ENCODE assay signal across 17 cellular contexts in the genomic region with DNA sequence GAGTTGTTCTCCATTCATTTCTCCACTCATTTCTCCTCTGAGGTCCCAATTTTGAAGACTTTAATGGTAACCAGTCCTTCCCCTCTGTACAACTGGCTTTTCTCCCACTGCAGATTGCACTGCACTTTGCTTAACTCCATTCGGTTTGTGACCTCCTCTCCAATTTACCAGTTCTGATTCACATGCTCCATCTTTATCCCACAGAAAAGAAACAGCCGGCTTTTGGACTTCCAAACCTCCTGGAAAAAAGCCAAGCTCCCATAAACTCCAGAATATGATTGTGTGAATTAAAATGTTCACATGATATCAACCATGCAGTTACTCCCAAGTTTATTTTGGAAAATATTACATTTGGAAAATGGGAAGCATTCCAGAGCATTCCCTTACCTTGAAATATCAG. TPM values are rescaled to one million over a fixed set of nuclear protein-coding genes. Genes with fewer than 3 reads are reported as not detected.
A peak's percentile ranks its signal among the peaks of the same experiment; 100 is the strongest.
DNase-seq lines count a peak whose midpoint lies in the region; ATAC-seq and TF ChIP-seq lines count a peak whose summit lies in the region.
"Had no signal": no experiment of that assay in that cellular context is flagged by ENCODE, and none has a peak within 500 bp of the region (broad histone marks: within the 10 kb centered on the region; RNA-seq: fewer than 3 reads in every experiment).

No MANE protein-coding gene starts in this region.

- H3K4me3 ChIP-seq in fibroblast of pulmonary artery (replicated peaks; ENCODE audit: low read depth, low read length), result no peak overlapping the region
- no peak overlapping the region for H3K4me3 ChIP-seq in uterus
- H3K4me3 ChIP-seq: BLaER1 treated with 17β-estradiol and CSF1 and Interleukin-3, amounts not matched to agents 10 nM and 100 nM had no signal

- no peaks in the 10 kb centered on the region for H3K27me3 ChIP-seq in uterus
- H3K27me3 ChIP-seq: BLaER1 treated with 17β-estradiol and CSF1 and Interleukin-3, amounts not matched to agents 10 nM and 100 nM had no signal

- DNase-seq in left cardiac atrium (no peak), cardiac septum (ENCODE audit: low spot score) (no peak), fibroblast of pulmonary artery (ENCODE audit: low read depth) (peak; percentile 27), left kidney (ENCODE audit: low read depth, low spot score) (peak; percentile 35), uterus (no peak), posterior vena cava (ENCODE audit: low spot score) (no peak)
- DNase-seq in stimulated activated CD4-positive, alpha-beta T cell treated with anti-CD3 and anti-CD28 coated beads, Interleukin-4, amount 100 ng/mL, for 24 hours, result no peak
- DNase-seq: 8988T; AML-193; CD4-positive, CD25-positive, alpha-beta regulatory T cell; DMS53; GF-D8; HCEC 1CT; HFFc6 had no signal

- ATAC-seq in left cardiac atrium (peak; percentile 25 to 85), HG02642 (IDR thresholded peaks at IDR 0.05; ENCODE audit: poor library complexity, unreplicated experiment) (no peak)

- H3K4me1 ChIP-seq in uterus, result peaks cover 0 to 9% of the 10 kb centered on the region in 2 donors

- intact Hi-C loops in left cardiac atrium (cut with DNase I) (no loop called here), cardiac septum (cut with DNase I) (no loop called here), uterus (cut with DNase I; ENCODE audit: low total_unique reads) (no loop called here), posterior vena cava (cut with DNase I) (no loop called here)

- no peaks in the 10 kb centered on the region for H3K9me3 ChIP-seq in uterus
- H3K9me3 ChIP-seq: BLaER1 treated with 17β-estradiol and CSF1 and Interleukin-3, amounts not matched to agents 10 nM and 100 nM had no signal

- TF ChIP-seq CTCF in fibroblast of pulmonary artery (IDR thresholded peaks at IDR 0.05; ENCODE audit: low read length, missing control alignments), result no peak
- TF ChIP-seq CTCF in uterus (IDR thresholded peaks at IDR 0.05), result no peak

- no peaks in the 10 kb centered on the region for H3K36me3 ChIP-seq in uterus
- H3K36me3 ChIP-seq: BLaER1 treated with 17β-estradiol and CSF1 and Interleukin-3, amounts not matched to agents 10 nM and 100 nM had no signal

- TF ChIP-seq POLR2A in uterus (IDR thresholded peaks at IDR 0.05), result no peak

- peak overlapping the region; percentile 1 to 6 for H3K27ac ChIP-seq in uterus
- H3K27ac ChIP-seq: BLaER1 treated with 17β-estradiol and CSF1 and Interleukin-3, amounts not matched to agents 10 nM and 100 nM; HL-60 had no signal

RNA-seq across cellular contexts. Expression of a gene that starts 23.9 kb away (rescaled TPM):
- 10 to 100 TPM; 23.1 to 30.8 TPM for total RNA-seq in left cardiac atrium
- total RNA-seq in cardiac septum, result 6.4 TPM
- 10 to 100 TPM; 19.0 to 38.5 (median 29.5) TPM for total RNA-seq in uterus
- total RNA-seq in posterior vena cava, result 10 to 100 TPM; 16.2 to 25.2 TPM

RNA-seq across cellular contexts. Expression of a gene that starts 58.7 kb away (rescaled TPM):
- total RNA-seq in left cardiac atrium, result 10 to 100 TPM; 45.5 to 54.2 TPM
- 14.4 TPM for total RNA-seq in cardiac septum
- 10 to 100 TPM; 47.4 to 77.6 (median 49.4) TPM for total RNA-seq in uterus
- total RNA-seq in posterior vena cava, result 10 to 100 TPM; 42.4 to 49.1 TPM
- total RNA-seq: CD4-positive, CD25-positive, alpha-beta regulatory T cell had no signal

Comparison
In these comparisons a context has a peak if more than half of its experiments do, and no peak if none do; other contexts are left out.
1. DNase-seq: peak in fibroblast of pulmonary artery (single experiment) and left kidney (single experiment); none in left cardiac atrium (single experiment), cardiac septum (single experiment), uterus (0 of 2), posterior vena cava (single experiment) and stimulated activated CD4-positive, alpha-beta T cell treated with anti-CD3 and anti-CD28 coated beads, Interleukin-4, amount 100 ng/mL, for 24 hours (single experiment).